Comparison of ENCODE assay signal across 1 cellular context in the genomic region with DNA sequence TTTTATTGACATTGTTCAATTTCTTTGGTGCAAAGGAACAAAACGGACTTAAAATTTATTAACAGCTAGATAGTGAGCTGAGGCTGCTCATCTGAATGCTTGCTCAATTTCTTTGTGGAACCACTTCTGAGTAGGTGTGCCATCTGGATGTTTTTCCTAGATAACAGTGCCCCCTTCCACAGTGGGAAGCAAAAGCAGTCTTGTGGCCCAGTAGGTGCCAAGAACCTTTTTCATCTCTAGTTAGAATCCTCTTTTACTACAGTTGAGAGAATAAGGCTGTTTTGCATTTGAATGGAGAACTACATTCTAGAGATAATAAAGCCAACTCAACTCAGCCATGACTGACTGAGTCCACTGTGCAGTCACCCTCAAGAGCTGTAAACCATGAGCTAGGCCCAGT.
TF ChIP-seq lines count a peak whose summit lies in the region.

No MANE protein-coding gene starts in this region.

TF ChIP-seq in WTC11, 78 proteins besides CTCF, POLR2A, EP300 and RAD21 (continued from another document):
- TF ChIP-seq, protein P1, sequence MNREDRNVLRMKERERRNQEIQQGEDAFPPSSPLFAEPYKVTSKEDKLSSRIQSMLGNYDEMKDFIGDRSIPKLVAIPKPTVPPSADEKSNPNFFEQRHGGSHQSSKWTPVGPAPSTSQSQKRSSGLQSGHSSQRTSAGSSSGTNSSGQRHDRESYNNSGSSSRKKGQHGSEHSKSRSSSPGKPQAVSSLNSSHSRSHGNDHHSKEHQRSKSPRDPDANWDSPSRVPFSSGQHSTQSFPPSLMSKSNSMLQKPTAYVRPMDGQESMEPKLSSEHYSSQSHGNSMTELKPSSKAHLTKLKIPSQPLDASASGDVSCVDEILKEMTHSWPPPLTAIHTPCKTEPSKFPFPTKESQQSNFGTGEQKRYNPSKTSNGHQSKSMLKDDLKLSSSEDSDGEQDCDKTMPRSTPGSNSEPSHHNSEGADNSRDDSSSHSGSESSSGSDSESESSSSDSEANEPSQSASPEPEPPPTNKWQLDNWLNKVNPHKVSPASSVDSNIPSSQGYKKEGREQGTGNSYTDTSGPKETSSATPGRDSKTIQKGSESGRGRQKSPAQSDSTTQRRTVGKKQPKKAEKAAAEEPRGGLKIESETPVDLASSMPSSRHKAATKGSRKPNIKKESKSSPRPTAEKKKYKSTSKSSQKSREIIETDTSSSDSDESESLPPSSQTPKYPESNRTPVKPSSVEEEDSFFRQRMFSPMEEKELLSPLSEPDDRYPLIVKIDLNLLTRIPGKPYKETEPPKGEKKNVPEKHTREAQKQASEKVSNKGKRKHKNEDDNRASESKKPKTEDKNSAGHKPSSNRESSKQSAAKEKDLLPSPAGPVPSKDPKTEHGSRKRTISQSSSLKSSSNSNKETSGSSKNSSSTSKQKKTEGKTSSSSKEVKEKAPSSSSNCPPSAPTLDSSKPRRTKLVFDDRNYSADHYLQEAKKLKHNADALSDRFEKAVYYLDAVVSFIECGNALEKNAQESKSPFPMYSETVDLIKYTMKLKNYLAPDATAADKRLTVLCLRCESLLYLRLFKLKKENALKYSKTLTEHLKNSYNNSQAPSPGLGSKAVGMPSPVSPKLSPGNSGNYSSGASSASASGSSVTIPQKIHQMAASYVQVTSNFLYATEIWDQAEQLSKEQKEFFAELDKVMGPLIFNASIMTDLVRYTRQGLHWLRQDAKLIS (CRISPR knock-in tag; IDR thresholded peaks at IDR 0.05; ENCODE audit: borderline replicate concordance), result no peak
- TF ChIP-seq NFE2L1 (CRISPR knock-in tag; IDR thresholded peaks at IDR 0.05) (no peak), NFYB (CRISPR knock-in tag; conservative IDR thresholded peaks at IDR 0.05; ENCODE audit: low read depth) (no peak), ZBTB21 (CRISPR knock-in tag; IDR thresholded peaks at IDR 0.05; ENCODE audit: borderline replicate concordance) (no peak), FOXJ3 (CRISPR knock-in tag; IDR thresholded peaks at IDR 0.05; ENCODE audit: borderline replicate concordance) (no peak), ZNF317 (CRISPR knock-in tag; IDR thresholded peaks at IDR 0.05; ENCODE audit: borderline replicate concordance, low read depth) (no peak), SMAD3 (CRISPR knock-in tag; IDR thresholded peaks at IDR 0.05; ENCODE audit: borderline replicate concordance) (no peak), IRF2 (CRISPR knock-in tag; IDR thresholded peaks at IDR 0.05; ENCODE audit: borderline replicate concordance, low read depth) (no peak)
- TF ChIP-seq, protein P2, sequence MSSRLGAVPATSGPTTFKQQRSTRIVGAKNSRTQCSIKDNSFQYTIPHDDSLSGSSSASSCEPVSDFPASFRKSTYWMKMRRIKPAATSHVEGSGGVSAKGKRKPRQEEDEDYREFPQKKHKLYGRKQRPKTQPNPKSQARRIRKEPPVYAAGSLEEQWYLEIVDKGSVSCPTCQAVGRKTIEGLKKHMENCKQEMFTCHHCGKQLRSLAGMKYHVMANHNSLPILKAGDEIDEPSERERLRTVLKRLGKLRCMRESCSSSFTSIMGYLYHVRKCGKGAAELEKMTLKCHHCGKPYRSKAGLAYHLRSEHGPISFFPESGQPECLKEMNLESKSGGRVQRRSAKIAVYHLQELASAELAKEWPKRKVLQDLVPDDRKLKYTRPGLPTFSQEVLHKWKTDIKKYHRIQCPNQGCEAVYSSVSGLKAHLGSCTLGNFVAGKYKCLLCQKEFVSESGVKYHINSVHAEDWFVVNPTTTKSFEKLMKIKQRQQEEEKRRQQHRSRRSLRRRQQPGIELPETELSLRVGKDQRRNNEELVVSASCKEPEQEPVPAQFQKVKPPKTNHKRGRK (CRISPR knock-in tag; IDR thresholded peaks at IDR 0.05; ENCODE audit: borderline replicate concordance), result no peak
- TF ChIP-seq, protein P3, sequence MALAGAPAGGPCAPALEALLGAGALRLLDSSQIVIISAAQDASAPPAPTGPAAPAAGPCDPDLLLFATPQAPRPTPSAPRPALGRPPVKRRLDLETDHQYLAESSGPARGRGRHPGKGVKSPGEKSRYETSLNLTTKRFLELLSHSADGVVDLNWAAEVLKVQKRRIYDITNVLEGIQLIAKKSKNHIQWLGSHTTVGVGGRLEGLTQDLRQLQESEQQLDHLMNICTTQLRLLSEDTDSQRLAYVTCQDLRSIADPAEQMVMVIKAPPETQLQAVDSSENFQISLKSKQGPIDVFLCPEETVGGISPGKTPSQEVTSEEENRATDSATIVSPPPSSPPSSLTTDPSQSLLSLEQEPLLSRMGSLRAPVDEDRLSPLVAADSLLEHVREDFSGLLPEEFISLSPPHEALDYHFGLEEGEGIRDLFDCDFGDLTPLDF (CRISPR knock-in tag; IDR thresholded peaks at IDR 0.05), result no peak
